Comparison of ENCODE assay signal across 1 cellular context in the genomic region with DNA sequence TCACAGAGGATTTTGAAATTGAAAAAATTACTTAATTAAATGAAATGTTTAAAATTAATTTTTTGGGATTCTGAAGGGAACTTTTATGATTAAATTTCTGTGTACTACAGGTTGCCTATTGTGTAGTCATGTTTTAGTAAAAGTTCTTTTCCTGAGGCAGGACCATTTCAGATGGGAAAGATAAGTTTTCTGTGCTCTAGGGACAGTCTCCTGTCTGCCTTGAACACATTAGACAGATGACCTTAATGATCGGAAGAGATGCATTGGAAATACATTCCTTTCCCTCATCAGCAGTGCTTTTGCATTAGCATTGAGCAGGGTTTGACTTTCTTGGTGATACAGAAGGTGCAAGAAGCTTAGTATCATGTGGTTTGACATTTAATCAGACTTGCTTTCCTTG.
TF ChIP-seq lines count a peak whose summit lies in the region.

No MANE protein-coding gene starts in this region.

TF ChIP-seq in SK-N-SH, 30 proteins besides CTCF, POLR2A, EP300 and RAD21:
- TF ChIP-seq GATA2 (CRISPR knock-in tag; IDR thresholded peaks at IDR 0.05), result peak; percentile 55
- TF ChIP-seq FOXM1 (IDR thresholded peaks at IDR 0.05; ENCODE audit: low read depth), result no peak
- TF ChIP-seq JUND (IDR thresholded peaks at IDR 0.05), result no peak
- TF ChIP-seq TEAD4 (IDR thresholded peaks at IDR 0.05; ENCODE audit: borderline replicate concordance, insufficient read depth), result no peak
- TF ChIP-seq, protein P1, sequence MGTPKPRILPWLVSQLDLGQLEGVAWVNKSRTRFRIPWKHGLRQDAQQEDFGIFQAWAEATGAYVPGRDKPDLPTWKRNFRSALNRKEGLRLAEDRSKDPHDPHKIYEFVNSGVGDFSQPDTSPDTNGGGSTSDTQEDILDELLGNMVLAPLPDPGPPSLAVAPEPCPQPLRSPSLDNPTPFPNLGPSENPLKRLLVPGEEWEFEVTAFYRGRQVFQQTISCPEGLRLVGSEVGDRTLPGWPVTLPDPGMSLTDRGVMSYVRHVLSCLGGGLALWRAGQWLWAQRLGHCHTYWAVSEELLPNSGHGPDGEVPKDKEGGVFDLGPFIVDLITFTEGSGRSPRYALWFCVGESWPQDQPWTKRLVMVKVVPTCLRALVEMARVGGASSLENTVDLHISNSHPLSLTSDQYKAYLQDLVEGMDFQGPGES (IDR thresholded peaks at IDR 0.05; ENCODE audit: low read depth, low read length), result no peak
- TF ChIP-seq CHD2 (IDR thresholded peaks at IDR 0.05; ENCODE audit: low read length, partially characterized antibody), result no peak
- TF ChIP-seq EZH2phosphoT487 (IDR thresholded peaks at IDR 0.05; ENCODE audit: borderline replicate concordance, low read depth), result no peak
- peak; percentile 42; the same call in 1 of the 2 replicates for TF ChIP-seq TCF12 (IDR thresholded peaks at IDR 0.05)
- TF ChIP-seq, protein P2, sequence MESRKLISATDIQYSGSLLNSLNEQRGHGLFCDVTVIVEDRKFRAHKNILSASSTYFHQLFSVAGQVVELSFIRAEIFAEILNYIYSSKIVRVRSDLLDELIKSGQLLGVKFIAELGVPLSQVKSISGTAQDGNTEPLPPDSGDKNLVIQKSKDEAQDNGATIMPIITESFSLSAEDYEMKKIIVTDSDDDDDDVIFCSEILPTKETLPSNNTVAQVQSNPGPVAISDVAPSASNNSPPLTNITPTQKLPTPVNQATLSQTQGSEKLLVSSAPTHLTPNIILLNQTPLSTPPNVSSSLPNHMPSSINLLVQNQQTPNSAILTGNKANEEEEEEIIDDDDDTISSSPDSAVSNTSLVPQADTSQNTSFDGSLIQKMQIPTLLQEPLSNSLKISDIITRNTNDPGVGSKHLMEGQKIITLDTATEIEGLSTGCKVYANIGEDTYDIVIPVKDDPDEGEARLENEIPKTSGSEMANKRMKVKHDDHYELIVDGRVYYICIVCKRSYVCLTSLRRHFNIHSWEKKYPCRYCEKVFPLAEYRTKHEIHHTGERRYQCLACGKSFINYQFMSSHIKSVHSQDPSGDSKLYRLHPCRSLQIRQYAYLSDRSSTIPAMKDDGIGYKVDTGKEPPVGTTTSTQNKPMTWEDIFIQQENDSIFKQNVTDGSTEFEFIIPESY (IDR thresholded peaks at IDR 0.05; ENCODE audit: borderline replicate concordance, low read depth), result no peak
- TF ChIP-seq YY1 (IDR thresholded peaks at IDR 0.05; ENCODE audit: low read depth), result no peak
- no peak for TF ChIP-seq MEF2A (IDR thresholded peaks at IDR 0.05; ENCODE audit: borderline replicate concordance, low read depth)
- 0 out of 2 replicates have a peak, but pooled peaks have one; percentile 18 for TF ChIP-seq MXI1 (IDR thresholded peaks at IDR 0.05; ENCODE audit: low read depth, low read length)
- no peak for TF ChIP-seq GABPA (IDR thresholded peaks at IDR 0.05; ENCODE audit: low read depth)
- TF ChIP-seq TAF1 (IDR thresholded peaks at IDR 0.05; ENCODE audit: borderline replicate concordance, low read depth, low read length), result no peak
- TF ChIP-seq, protein P3, sequence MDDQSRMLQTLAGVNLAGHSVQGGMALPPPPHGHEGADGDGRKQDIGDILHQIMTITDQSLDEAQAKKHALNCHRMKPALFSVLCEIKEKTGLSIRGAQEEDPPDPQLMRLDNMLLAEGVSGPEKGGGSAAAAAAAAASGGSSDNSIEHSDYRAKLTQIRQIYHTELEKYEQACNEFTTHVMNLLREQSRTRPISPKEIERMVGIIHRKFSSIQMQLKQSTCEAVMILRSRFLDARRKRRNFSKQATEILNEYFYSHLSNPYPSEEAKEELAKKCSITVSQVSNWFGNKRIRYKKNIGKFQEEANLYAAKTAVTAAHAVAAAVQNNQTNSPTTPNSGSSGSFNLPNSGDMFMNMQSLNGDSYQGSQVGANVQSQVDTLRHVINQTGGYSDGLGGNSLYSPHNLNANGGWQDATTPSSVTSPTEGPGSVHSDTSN (IDR thresholded peaks at IDR 0.05), result peak; percentile 37; the same call in 1 of the 2 replicates
